27 cellular contexts compared by ENCODE assay signal in genomic region chr11:126630488-126630887, GRCh38.
"Had no signal": no experiment of that assay in that cellular context is flagged by ENCODE, and none has a peak within 500 bp of the region (broad histone marks: within the 10 kb centered on the region; RNA-seq: fewer than 3 reads in every experiment).

No MANE protein-coding gene starts in this region.

- H3K4me1 ChIP-seq: colonic mucosa, gastrocnemius medialis, left lung, right atrium auricular region, thyroid gland had no signal

- H3K27ac ChIP-seq: colonic mucosa, epithelial cell of prostate, gastrocnemius medialis, left lung, neutrophil, pancreas, right atrium auricular region, stomach, thyroid gland had no signal

- H3K9me3 Mint-ChIP-seq: dendritic cell treated with granulocyte-macrophage colony-stimulating factor and Interleukin-4, amounts not matched to agents 40 ng/mL and 50 ng/mL, for 4 days; endodermal cell; nephron; stimulated activated effector memory CD8-positive, alpha-beta T cell treated with anti-CD3 and anti-CD28 coated beads, Interleukin-12 subunit alpha, Interleukin-12 subunit beta, amount 100 ng/mL, for 72 hours had no signal

- H3K4me3 Mint-ChIP-seq: dendritic cell treated with granulocyte-macrophage colony-stimulating factor and Interleukin-4, amounts not matched to agents 40 ng/mL and 50 ng/mL, for 4 days; endodermal cell; naive thymus-derived CD4-positive, alpha-beta T cell; nephron; stimulated activated effector memory CD8-positive, alpha-beta T cell treated with anti-CD3 and anti-CD28 coated beads, Interleukin-12 subunit alpha, Interleukin-12 subunit beta, amount 100 ng/mL, for 72 hours had no signal

- DNase-seq: colonic mucosa; effector CD8-positive, alpha-beta T cell; endodermal cell; foreskin fibroblast; gastrocnemius medialis; head of caudate nucleus; kidney; left cardiac atrium; left lung; mesenchymal stem cell; midbrain; naive thymus-derived CD4-positive, alpha-beta T cell; pancreas; stimulated activated CD4-positive, alpha-beta T cell treated with anti-CD3 and anti-CD28 coated beads, Interleukin-2, amount 100 ng/mL, for 24 hours; stimulated activated CD4-positive, alpha-beta T cell treated with anti-CD3 and anti-CD28 coated beads, Interleukin-4, amount 100 ng/mL, for 24 hours; stimulated activated naive CD4-positive, alpha-beta T cell treated with Interleukin-2 at 50 U/mL for 16 hours; stomach; thyroid gland had no signal

- H3K4me3 ChIP-seq: colonic mucosa, gastrocnemius medialis, left lung, pancreas, right atrium auricular region, stomach, thyroid gland had no signal

- ATAC-seq: esophagus mucosa; gastrocnemius medialis; left cardiac atrium; left lung; naive thymus-derived CD4-positive, alpha-beta T cell; pancreas; sciatic nerve; stimulated activated effector memory CD8-positive, alpha-beta T cell treated with anti-CD3 and anti-CD28 coated beads, Interleukin-12 subunit alpha, Interleukin-12 subunit beta, amount 100 ng/mL, for 72 hours had no signal

- H3K27me3 Mint-ChIP-seq: dendritic cell treated with granulocyte-macrophage colony-stimulating factor and Interleukin-4, amounts not matched to agents 40 ng/mL and 50 ng/mL, for 4 days had no signal

- H3K9me3 ChIP-seq: colonic mucosa, gastrocnemius medialis, left lung, neutrophil, pancreas, right atrium auricular region, stomach, thyroid gland had no signal

- H3K27ac Mint-ChIP-seq: dendritic cell treated with granulocyte-macrophage colony-stimulating factor and Interleukin-4, amounts not matched to agents 40 ng/mL and 50 ng/mL, for 4 days; endodermal cell; naive thymus-derived CD4-positive, alpha-beta T cell; progenitor cell of endocrine pancreas; stimulated activated effector memory CD8-positive, alpha-beta T cell treated with anti-CD3 and anti-CD28 coated beads, Interleukin-12 subunit alpha, Interleukin-12 subunit beta, amount 100 ng/mL, for 72 hours had no signal

- H3K36me3 ChIP-seq: colonic mucosa, gastrocnemius medialis, left lung, neutrophil, pancreas, right atrium auricular region, stomach, thyroid gland had no signal

- H3K27me3 ChIP-seq: colonic mucosa, gastrocnemius medialis, left lung, neutrophil, pancreas, right atrium auricular region, thyroid gland had no signal

- H3K4me1 Mint-ChIP-seq: naive thymus-derived CD4-positive, alpha-beta T cell; stimulated activated effector memory CD8-positive, alpha-beta T cell treated with anti-CD3 and anti-CD28 coated beads, Interleukin-12 subunit alpha, Interleukin-12 subunit beta, amount 100 ng/mL, for 72 hours had no signal

- H3K36me3 Mint-ChIP-seq: naive thymus-derived CD4-positive, alpha-beta T cell; stimulated activated effector memory CD8-positive, alpha-beta T cell treated with anti-CD3 and anti-CD28 coated beads, Interleukin-12 subunit alpha, Interleukin-12 subunit beta, amount 100 ng/mL, for 72 hours had no signal
